In genomic region chr10:71888248-71888622, GRCh38 we compare ENCODE assay signal across 8 cellular contexts. TPM values are rescaled to one million over a fixed set of nuclear protein-coding genes. Genes with fewer than 3 reads are reported as not detected.
DNase-seq lines count a peak whose midpoint lies in the region; ATAC-seq and TF ChIP-seq lines count a peak whose summit lies in the region.

No MANE protein-coding gene starts in this region.

- CTCF ChIA-PET in AG04449 (lab: Yijun Ruan, JAX) = interaction anchor here (0.8 to 1.4 kb wide), 3 partner anchors 8 to 161 kb away, joined by 3 to 5 read pairs (median 4); no protein-coding TSS in a partner anchor

- DNase-seq in AG04449 (ENCODE audit: low read depth, low spot score) (no peak), NCI-H1105 (lab: John Stamatoyannopoulos, UW) (no peak), HCEC 1CT (no peak)
- DNase-seq in Jurkat, Clone E6-1 (ENCODE audit: low read depth, low spot score) = no peak
- no peak for DNase-seq in central memory CD8-positive, alpha-beta T cell (ENCODE audit: low spot score in 2 of 2)
- no peak for DNase-seq in naive thymus-derived CD8-positive, alpha-beta T cell

- peaks cover 11% of the 10 kb centered on the region for H3K4me1 Mint-ChIP-seq in central memory CD8-positive, alpha-beta T cell
- H3K4me1 Mint-ChIP-seq in naive thymus-derived CD8-positive, alpha-beta T cell = peaks cover 15 to 37% (median 16%) of the 10 kb centered on the region in 4 donors

- H3K9me3 Mint-ChIP-seq in central memory CD8-positive, alpha-beta T cell = no peaks in the 10 kb centered on the region
- H3K9me3 Mint-ChIP-seq in naive thymus-derived CD8-positive, alpha-beta T cell = no peaks in the 10 kb centered on the region

- H3K36me3 Mint-ChIP-seq in central memory CD8-positive, alpha-beta T cell (ENCODE audit: insufficient read depth) = no peaks in the 10 kb centered on the region
- H3K36me3 Mint-ChIP-seq in naive thymus-derived CD8-positive, alpha-beta T cell = no peaks in the 10 kb centered on the region

- peak overlapping the region; percentile 67 for H3K4me3 ChIP-seq in AG04449 (ENCODE audit: low read depth, low read length)
- peak overlapping the region; percentile 80 for H3K4me3 ChIP-seq in Jurkat, Clone E6-1 (ENCODE audit: low read length)

- POLR2A ChIA-PET in AG04449 (lab: Yijun Ruan, JAX) = interaction anchor here (1.1 kb wide), 1 partner anchor 27 kb away, joined by 3 read pairs; no protein-coding TSS in a partner anchor
- POLR2A ChIA-PET in naive thymus-derived CD8-positive, alpha-beta T cell (lab: Charles Lee) = no interaction called here

- peaks cover 37% of the 10 kb centered on the region for H3K27me3 Mint-ChIP-seq in central memory CD8-positive, alpha-beta T cell
- H3K27me3 Mint-ChIP-seq in naive thymus-derived CD8-positive, alpha-beta T cell = peaks cover 0 to 8% (median 2%) of the 10 kb centered on the region in 5 donors

- no peak overlapping the region for H3K4me3 Mint-ChIP-seq in central memory CD8-positive, alpha-beta T cell
- H3K4me3 Mint-ChIP-seq in naive thymus-derived CD8-positive, alpha-beta T cell = peak overlapping the region; percentile 76 to 96 (median 90)

- peak overlapping the region; percentile 69 for H3K27ac Mint-ChIP-seq in central memory CD8-positive, alpha-beta T cell (ENCODE audit: low read depth)
- H3K27ac Mint-ChIP-seq in naive thymus-derived CD8-positive, alpha-beta T cell = peak overlapping the region in 2 of 10 donors; percentile 75 to 77

- ATAC-seq in central memory CD8-positive, alpha-beta T cell (replicated peaks; ENCODE audit: extremely low read depth, poor library complexity, severe bottlenecking) = no peak
- ATAC-seq in naive thymus-derived CD8-positive, alpha-beta T cell = no peak
- ATAC-seq in GM18519 (IDR thresholded peaks at IDR 0.05; ENCODE audit: low FRiP score, unreplicated experiment) = no peak
- no peak for ATAC-seq in GM21529 (IDR thresholded peaks at IDR 0.05; ENCODE audit: unreplicated experiment)

- TF ChIP-seq CTCF in AG04449 (IDR thresholded peaks at IDR 0.05; ENCODE audit: insufficient read depth, low read length, missing control alignments) = no peak

RNA-seq across cellular contexts. Expression of gene PSAP, which starts 37.2 kb away (rescaled TPM):
- polyA plus RNA-seq in Jurkat, Clone E6-1 (2012; ENCODE audit: insufficient read depth, insufficient read length) = 254 TPM
- 100 to 1,000 TPM; 203 to 206 TPM for total RNA-seq in naive thymus-derived CD8-positive, alpha-beta T cell
- polyA plus RNA-seq in naive thymus-derived CD8-positive, alpha-beta T cell = 100 to 1,000 TPM; 389 to 442 (median 398) TPM
